In the genomic region with DNA sequence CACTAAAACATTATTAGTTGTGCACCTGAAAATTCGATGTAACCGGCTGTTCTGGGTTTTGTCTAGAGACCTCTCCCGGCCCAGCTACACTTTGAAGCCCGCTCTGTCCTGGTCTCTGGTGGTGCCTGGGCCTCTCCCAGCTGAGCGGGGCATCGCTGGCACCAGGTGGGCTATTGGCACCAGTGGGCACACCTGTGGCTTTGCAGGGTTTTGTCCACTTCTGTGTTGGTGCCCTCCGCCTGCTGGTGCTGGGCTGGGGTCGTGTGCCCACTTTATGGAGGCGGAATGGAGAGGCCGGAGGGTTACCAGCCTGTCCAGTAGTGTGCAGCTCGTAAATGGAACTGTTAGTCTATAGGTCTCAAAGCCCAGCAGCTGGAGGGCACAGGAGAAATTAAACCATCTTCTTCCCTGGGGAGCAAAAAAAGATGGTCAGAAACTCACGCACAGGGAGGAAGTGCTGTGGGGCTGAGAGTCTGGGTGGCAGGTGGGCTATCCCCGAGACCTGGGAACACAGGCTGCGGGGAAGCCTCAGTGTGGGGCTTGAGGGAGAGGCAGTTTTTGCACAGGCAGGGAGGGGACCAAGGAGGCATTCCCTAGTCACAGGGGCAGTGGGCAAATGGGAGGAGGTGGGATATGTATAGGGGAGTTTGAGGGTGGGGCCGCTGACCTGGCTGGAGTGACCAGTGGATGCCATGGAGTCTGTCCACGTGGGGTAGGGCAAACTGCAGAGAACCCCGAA, we compare ENCODE assay signal across 11 cellular contexts. TPM values are rescaled to one million over a fixed set of nuclear protein-coding genes. Genes with fewer than 3 reads are reported as not detected.
A peak's percentile ranks its signal among the peaks of the same experiment; 100 is the strongest.
DNase-seq lines count a peak whose midpoint lies in the region; ATAC-seq, FAIRE-seq and TF ChIP-seq lines count a peak whose summit lies in the region.
"Had no signal": no experiment of that assay in that cellular context is flagged by ENCODE, and none has a peak within 500 bp of the region (broad histone marks: within the 10 kb centered on the region; RNA-seq: fewer than 3 reads in every experiment).

No MANE protein-coding gene starts in this region.

- no peak for ATAC-seq in body of pancreas
- ATAC-seq in GM21528 (IDR thresholded peaks at IDR 0.05; ENCODE audit: low FRiP score, unreplicated experiment) = no peak
- ATAC-seq: natural killer cell had no signal

- H3K27me3 ChIP-seq in body of pancreas (no peaks in the 10 kb centered on the region), liver (ENCODE audit: control insufficient read depth in 4 of 4, insufficient read depth in 4 of 4, low read length in 3 of 4) (no peaks in the 10 kb centered on the region), small intestine (ENCODE audit: control insufficient read depth in 2 of 2, insufficient read depth in 2 of 2, low read length in 2 of 2) (no peaks in the 10 kb centered on the region)
- H3K27me3 ChIP-seq: vagina had no signal

- H3K27ac ChIP-seq in body of pancreas = peak overlapping the region; percentile 86 to 87 (median 86)
- peak overlapping the region; percentile 89 to 91 for H3K27ac ChIP-seq in liver (ENCODE audit: low read depth in 1 of 2, low read length in 2 of 2)
- H3K27ac ChIP-seq in small intestine (ENCODE audit: low read depth in 1 of 2, low read length in 1 of 2) = peak overlapping the region; percentile 51 to 86
- H3K27ac ChIP-seq: vagina had no signal

- peak overlapping the region; percentile 19 for H3K4me3 ChIP-seq in HFF-Myc (replicated peaks; ENCODE audit: low read depth, low read length)
- H3K4me3 ChIP-seq in body of pancreas = no peak overlapping the region
- peak overlapping the region in 1 of 3 donors; percentile 7 for H3K4me3 ChIP-seq in liver (ENCODE audit: low read depth in 1 of 3, low read length in 3 of 3)
- H3K4me3 ChIP-seq in small intestine (ENCODE audit: low read depth in 1 of 2, low read length in 2 of 2) = no peak overlapping the region

- H3K9ac ChIP-seq in liver (ENCODE audit: low read depth in 1 of 2, low read length in 2 of 2) = peak overlapping the region; percentile 42 to 57

- TF ChIP-seq RAD21 in liver (IDR thresholded peaks at IDR 0.05) = no peak

- 69 to 74% methylated on average over 10 to 17 of the region's 17 CpGs for WGBS in body of pancreas, 2 donors
- WGBS in liver = 85% methylated on average over 17 of the region's 17 CpGs
- 24 to 63% (median 49%) methylated on average over 17 of the region's 17 CpGs for WGBS in small intestine, 3 donors

- no peak for TF ChIP-seq POLR2A in body of pancreas (IDR thresholded peaks at IDR 0.05)

- intact Hi-C loops in body of pancreas (cut with DNase I) = no loop called here

- H3K9me3 ChIP-seq in body of pancreas (no peaks in the 10 kb centered on the region), liver (ENCODE audit: control insufficient read depth in 4 of 4, low read length in 3 of 4) (no peaks in the 10 kb centered on the region), small intestine (ENCODE audit: control insufficient read depth, low read depth) (no peaks in the 10 kb centered on the region)
- H3K9me3 ChIP-seq: vagina had no signal

- H3K36me3 ChIP-seq in body of pancreas (replicated peaks in 1 of 2; ENCODE audit: insufficient read depth in 1 of 2, low read depth in 2 of 2) (no peaks in the 10 kb centered on the region), liver (ENCODE audit: control insufficient read depth in 4 of 4, insufficient read depth in 3 of 4, low read depth in 1 of 4, low read length in 3 of 4) (peaks cover 0 to 5% (median 0%) of the 10 kb centered on the region in 4 donors), small intestine (ENCODE audit: control insufficient read depth in 2 of 2, insufficient read depth in 2 of 2, low read length in 2 of 2) (no peaks in the 10 kb centered on the region)
- H3K36me3 ChIP-seq: vagina had no signal

- DNase-seq in HFF-Myc (ENCODE audit: extremely low read depth, low read depth) (no peak), body of pancreas (no peak), small intestine (no peak), iPS-NIHi7 (ENCODE audit: extremely low spot score) (no peak), CD1c-positive myeloid dendritic cell (ENCODE audit: extremely low spot score) (no peak), foreskin melanocyte (no peak)
- DNase-seq: activated CD8-positive, alpha-beta memory T cell treated with anti-CD3 and anti-CD28 coated beads, Interleukin-2, amount 50 U/mL, for 4 hours; natural killer cell had no signal

- TF ChIP-seq CTCF in HFF-Myc (IDR thresholded peaks at IDR 0.05; ENCODE audit: low read depth, low read length, missing control alignments) = no peak
- TF ChIP-seq CTCF in body of pancreas (IDR thresholded peaks at IDR 0.05) = no peak
- no peak for TF ChIP-seq CTCF in liver (IDR thresholded peaks at IDR 0.05; ENCODE audit: low read depth, low read length, missing input control)

- no peak for FAIRE-seq in small intestine (lab: Jason Lieb, UNC)

- H3K4me1 ChIP-seq in body of pancreas = peaks cover 90% of the 10 kb centered on the region
- peaks cover 24 to 57% (median 47%) of the 10 kb centered on the region in 4 donors for H3K4me1 ChIP-seq in liver (ENCODE audit: control insufficient read depth in 4 of 4, insufficient read depth in 4 of 4, low read length in 3 of 4)
- H3K4me1 ChIP-seq in small intestine (ENCODE audit: control insufficient read depth in 2 of 2, insufficient read depth in 1 of 2, low read depth in 1 of 2, low read length in 1 of 2) = peaks cover 5 to 7% of the 10 kb centered on the region in 2 donors

TF ChIP-seq in liver, 16 proteins besides CTCF, POLR2A, EP300 and RAD21:
- no peak for TF ChIP-seq JUND (IDR thresholded peaks at IDR 0.05)
- TF ChIP-seq HNF4G (IDR thresholded peaks at IDR 0.05) = no peak
- no peak for TF ChIP-seq REST (IDR thresholded peaks at IDR 0.05)
- TF ChIP-seq, protein P1, sequence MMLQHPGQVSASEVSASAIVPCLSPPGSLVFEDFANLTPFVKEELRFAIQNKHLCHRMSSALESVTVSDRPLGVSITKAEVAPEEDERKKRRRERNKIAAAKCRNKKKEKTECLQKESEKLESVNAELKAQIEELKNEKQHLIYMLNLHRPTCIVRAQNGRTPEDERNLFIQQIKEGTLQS (IDR thresholded peaks at IDR 0.05) = no peak
- TF ChIP-seq GABPA (IDR thresholded peaks at IDR 0.05 in 1 of 2, conservative IDR thresholded peaks at IDR 0.05 in 1 of 2) = no peak
- no peak for TF ChIP-seq SP1 (IDR thresholded peaks at IDR 0.05)
- TF ChIP-seq FOXA1 (IDR thresholded peaks at IDR 0.05) = no peak
- no peak for TF ChIP-seq HNF4A (conservative IDR thresholded peaks at IDR 0.05)
- TF ChIP-seq YY1 (IDR thresholded peaks at IDR 0.05) = no peak
- TF ChIP-seq EGR1 (IDR thresholded peaks at IDR 0.05; ENCODE audit: low read depth in 2 of 2) = no peak

RNA-seq across cellular contexts. Expression of gene SH3BP4, which starts 30.4 kb away (rescaled TPM):
- total RNA-seq in body of pancreas (10 to 100 TPM; 62.6 to 71.9 TPM), liver (10 to 100 TPM in 1 of 2 donors, 1 to 10 TPM in 1; 4.1 to 18.4 TPM)
- polyA plus RNA-seq in liver (10 to 100 TPM in 1 of 2 donors, 1 to 10 TPM in 1; 9.2 to 15.3 TPM), small intestine (10 to 100 TPM in 1 of 3 donors, 1 to 10 TPM in 2; 3.6 to 36.7 (median 5.1) TPM)
